16 cellular contexts compared by ENCODE assay signal in genomic region chr6:9131616-9132015, GRCh38.
A peak's percentile ranks its signal among the peaks of the same experiment; 100 is the strongest.
DNase-seq lines count a peak whose midpoint lies in the region; ATAC-seq and TF ChIP-seq lines count a peak whose summit lies in the region.
"Had no signal": no experiment of that assay in that cellular context is flagged by ENCODE, and none has a peak within 500 bp of the region (broad histone marks: within the 10 kb centered on the region; RNA-seq: fewer than 3 reads in every experiment).

No MANE protein-coding gene starts in this region.

- H3K36me3 ChIP-seq in GM23338 (ENCODE audit: insufficient read depth) = no peaks in the 10 kb centered on the region
- H3K36me3 ChIP-seq: vagina had no signal

- no peaks in the 10 kb centered on the region for H3K4me1 Mint-ChIP-seq in GM23338
- peaks cover 3% of the 10 kb centered on the region for H3K4me1 Mint-ChIP-seq in progenitor cell of endocrine pancreas (ENCODE audit: low read depth)
- H3K4me1 Mint-ChIP-seq: naive B cell had no signal

- H3K79me2 ChIP-seq in GM23338 (replicated peaks; ENCODE audit: insufficient read depth) = no peaks in the 10 kb centered on the region

- no peak for TF ChIP-seq CTCF in GM23338 (conservative IDR thresholded peaks at IDR 0.05; ENCODE audit: low read depth in 2 of 2)
- no peak for TF ChIP-seq CTCF in foreskin keratinocyte (conservative IDR thresholded peaks at IDR 0.05)
- TF ChIP-seq CTCF in progenitor cell of endocrine pancreas (IDR thresholded peaks at IDR 0.05; ENCODE audit: unreplicated experiment) = no peak

- no peak overlapping the region for H3K4me3 ChIP-seq in GM23338
- H3K4me3 ChIP-seq: vagina had no signal

- H3K4me2 ChIP-seq in GM23338 = no peak overlapping the region

- no peak for TF ChIP-seq POLR2A in GM18505 (IDR thresholded peaks at IDR 0.05; ENCODE audit: borderline replicate concordance, extremely low read depth, insufficient read depth, insufficient read length)

- no peaks in the 10 kb centered on the region for H4K20me1 ChIP-seq in GM23338 (replicated peaks; ENCODE audit: insufficient read depth)

- no peaks in the 10 kb centered on the region for H3K27me3 ChIP-seq in GM23338 (ENCODE audit: insufficient read depth)
- no peaks in the 10 kb centered on the region for H3K27me3 ChIP-seq in foreskin keratinocyte
- H3K27me3 ChIP-seq: vagina had no signal

- peak; percentile 12 for DNase-seq in GM23338 (ENCODE audit: low spot score)
- peak; percentile 56 for DNase-seq in NCI-H2227 (lab: John Stamatoyannopoulos, UW; ENCODE audit: unreplicated experiment)
- no peak for DNase-seq in foreskin keratinocyte
- peak; percentile 15 for DNase-seq in progenitor cell of endocrine pancreas (ENCODE audit: low spot score, unreplicated experiment)
- DNase-seq in NCI-H446 treated with DMSO at 0.1 percent for 48 hours (lab: John Stamatoyannopoulos, UW) = no peak
- DNase-seq: activated CD4-positive, CD25-positive, alpha-beta regulatory T cell; activated naive CD4-positive, alpha-beta T cell treated with anti-CD3 and anti-CD28 coated beads for 36 hours; effector memory CD8-positive, alpha-beta T cell; foreskin fibroblast; naive B cell; right cardiac atrium; stimulated activated CD4-positive, alpha-beta T cell treated with anti-CD3 and anti-CD28 coated beads, Interleukin-4, amount 100 ng/mL, for 1 hour had no signal

- no peaks in the 10 kb centered on the region for H3K9me2 ChIP-seq in GM23338 (ENCODE audit: insufficient read depth)

- ATAC-seq in GM23338 (no peak), foreskin keratinocyte (peak; percentile 18), GM18505 (IDR thresholded peaks at IDR 0.05; ENCODE audit: unreplicated experiment) (no peak), GM19023 (IDR thresholded peaks at IDR 0.05; ENCODE audit: unreplicated experiment) (no peak)
- ATAC-seq: effector memory CD8-positive, alpha-beta T cell; right cardiac atrium had no signal

- H3K27me3 Mint-ChIP-seq in GM23338 (ENCODE audit: insufficient read depth, low read depth, poor library complexity) (no peaks in the 10 kb centered on the region), progenitor cell of endocrine pancreas (no peaks in the 10 kb centered on the region)
- H3K27me3 Mint-ChIP-seq: effector memory CD8-positive, alpha-beta T cell; naive B cell had no signal

- H3K4me3 Mint-ChIP-seq in GM23338 = no peak overlapping the region
- H3K4me3 Mint-ChIP-seq in progenitor cell of endocrine pancreas (ENCODE audit: low read depth) = peak overlapping the region; percentile 15
- H3K4me3 Mint-ChIP-seq: activated naive CD4-positive, alpha-beta T cell treated with anti-CD3 and anti-CD28 coated beads for 36 hours; effector memory CD8-positive, alpha-beta T cell; naive B cell had no signal

- no peaks in the 10 kb centered on the region for H3K4me1 ChIP-seq in GM23338 (ENCODE audit: insufficient read depth)
- H3K4me1 ChIP-seq in foreskin keratinocyte = no peaks in the 10 kb centered on the region

- no peaks in the 10 kb centered on the region for H3F3A ChIP-seq in GM23338 (replicated peaks; ENCODE audit: low read depth)

- H3K9me3 Mint-ChIP-seq in GM23338 (no peaks in the 10 kb centered on the region; the same call in 2 of the 3 replicates), progenitor cell of endocrine pancreas (ENCODE audit: low read depth) (no peaks in the 10 kb centered on the region)
- H3K9me3 Mint-ChIP-seq: effector memory CD8-positive, alpha-beta T cell had no signal

- peak overlapping the region; percentile 29; the same call in 1 of the 2 replicates for H2AFZ ChIP-seq in GM23338

- H3K27ac ChIP-seq in GM23338 (ENCODE audit: low read depth) (no peak overlapping the region), foreskin keratinocyte (no peak overlapping the region)
- H3K27ac ChIP-seq: C4-2B, vagina had no signal

- H3K27ac Mint-ChIP-seq in GM23338 (no peak overlapping the region), progenitor cell of endocrine pancreas (peak overlapping the region; percentile 67)
- H3K27ac Mint-ChIP-seq: activated naive CD4-positive, alpha-beta T cell treated with anti-CD3 and anti-CD28 coated beads for 36 hours; effector memory CD8-positive, alpha-beta T cell had no signal

- H3K36me3 Mint-ChIP-seq in GM23338 (ENCODE audit: low read depth) (no peaks in the 10 kb centered on the region), progenitor cell of endocrine pancreas (ENCODE audit: insufficient read depth) (no peaks in the 10 kb centered on the region)
- H3K36me3 Mint-ChIP-seq: naive B cell had no signal

TF ChIP-seq in GM23338, 12 proteins besides CTCF, POLR2A, EP300 and RAD21 (continues in another document):
- no peak for TF ChIP-seq JUNB (IDR thresholded peaks at IDR 0.05; ENCODE audit: unreplicated experiment)
- no peak for TF ChIP-seq EZH2 (IDR thresholded peaks at IDR 0.05; ENCODE audit: low read depth, unreplicated experiment)
- no peak for TF ChIP-seq POLR2AphosphoS5 (IDR thresholded peaks at IDR 0.05; ENCODE audit: low read depth)
- no peak for TF ChIP-seq ZNF462 (CRISPR knock-in tag; IDR thresholded peaks at IDR 0.05)

Comparison
In these comparisons a context has a peak if more than half of its experiments do, and no peak if none do; other contexts are left out.
1. DNase-seq: peak in GM23338 (single experiment), NCI-H2227 (single experiment) and progenitor cell of endocrine pancreas (single experiment); none in foreskin keratinocyte (0 of 2) and NCI-H446 treated with DMSO at 0.1 percent for 48 hours (single experiment).